ENCODE assay signal across 1 cellular context in genomic region chr11:72113170-72113808, GRCh38.
TF ChIP-seq lines count a peak whose summit lies in the region.

No MANE protein-coding gene starts in this region.

TF ChIP-seq in HepG2, 621 proteins besides CTCF, POLR2A, EP300 and RAD21:
- TF ChIP-seq FOXC1 (CRISPR knock-in tag; IDR thresholded peaks at IDR 0.05; ENCODE audit: borderline replicate concordance), result no peak
- TF ChIP-seq, protein P1, sequence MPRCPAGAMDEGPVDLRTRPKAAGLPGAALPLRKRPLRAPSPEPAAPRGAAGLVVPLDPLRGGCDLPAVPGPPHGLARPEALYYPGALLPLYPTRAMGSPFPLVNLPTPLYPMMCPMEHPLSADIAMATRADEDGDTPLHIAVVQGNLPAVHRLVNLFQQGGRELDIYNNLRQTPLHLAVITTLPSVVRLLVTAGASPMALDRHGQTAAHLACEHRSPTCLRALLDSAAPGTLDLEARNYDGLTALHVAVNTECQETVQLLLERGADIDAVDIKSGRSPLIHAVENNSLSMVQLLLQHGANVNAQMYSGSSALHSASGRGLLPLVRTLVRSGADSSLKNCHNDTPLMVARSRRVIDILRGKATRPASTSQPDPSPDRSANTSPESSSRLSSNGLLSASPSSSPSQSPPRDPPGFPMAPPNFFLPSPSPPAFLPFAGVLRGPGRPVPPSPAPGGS (CRISPR knock-in tag; IDR thresholded peaks at IDR 0.05), result no peak
- peak; percentile 85; the same call in 1 of the 2 replicates for TF ChIP-seq ZC3H4 (CRISPR knock-in tag; IDR thresholded peaks at IDR 0.05; ENCODE audit: borderline replicate concordance)
- no peak for TF ChIP-seq NFIB (CRISPR knock-in tag; IDR thresholded peaks at IDR 0.05; ENCODE audit: borderline replicate concordance)
- 0 out of 2 replicates have a peak, but pooled peaks have one; percentile 34 for TF ChIP-seq ARNT2 (CRISPR knock-in tag; IDR thresholded peaks at IDR 0.05; ENCODE audit: low read depth)
- peak; percentile 37; the same call in 1 of the 2 replicates for TF ChIP-seq ATF7-NPFF (CRISPR knock-in tag; IDR thresholded peaks at IDR 0.05; ENCODE audit: low read depth)
TF ChIP-seq in HepG2: peak in this region for 3.
